In the genomic region with DNA sequence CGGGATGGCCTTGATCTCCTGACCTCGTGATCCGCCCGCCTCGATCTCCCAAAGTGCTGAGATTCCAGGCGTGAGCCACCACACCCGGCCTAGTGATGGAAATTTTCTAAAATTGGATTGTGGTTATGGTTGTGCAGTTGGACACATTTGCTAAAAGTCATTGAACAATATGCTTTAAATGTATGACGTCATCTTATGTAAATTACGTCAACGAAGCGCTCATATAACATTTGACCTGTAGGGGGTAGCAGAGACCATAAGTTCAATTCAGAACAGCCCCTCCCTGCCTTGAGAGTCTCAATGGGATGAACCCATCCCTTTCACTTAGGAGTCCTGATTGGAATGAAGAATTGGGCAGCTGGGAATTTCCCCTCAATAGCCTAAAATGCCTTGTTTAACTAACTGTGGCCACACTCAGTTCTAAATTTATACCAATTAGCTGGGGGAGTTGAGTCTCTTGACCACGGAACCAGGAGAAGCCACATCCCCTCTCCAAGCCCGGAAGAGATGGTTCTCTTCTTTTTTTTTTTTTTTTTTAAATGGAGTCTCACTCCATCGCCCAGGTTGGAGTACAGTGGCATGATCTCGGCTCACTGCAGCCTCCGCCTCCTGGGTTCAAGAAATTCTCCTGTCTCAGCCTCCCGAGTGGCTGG, we compare ENCODE assay signal across 1 cellular context.
A peak's percentile ranks its signal among the peaks of the same experiment; 100 is the strongest.
TF ChIP-seq lines count a peak whose summit lies in the region.

No MANE protein-coding gene starts in this region.

TF ChIP-seq in HepG2, 621 proteins besides CTCF, POLR2A, EP300 and RAD21 (continued from another document and continues in another):
- TF ChIP-seq MBNL3 (CRISPR knock-in tag; conservative IDR thresholded peaks at IDR 0.05), result no peak
- TF ChIP-seq ZNF768 (CRISPR knock-in tag; IDR thresholded peaks at IDR 0.05), result no peak
- TF ChIP-seq NFE2 (CRISPR knock-in tag; IDR thresholded peaks at IDR 0.05), result no peak
- TF ChIP-seq, protein P1, sequence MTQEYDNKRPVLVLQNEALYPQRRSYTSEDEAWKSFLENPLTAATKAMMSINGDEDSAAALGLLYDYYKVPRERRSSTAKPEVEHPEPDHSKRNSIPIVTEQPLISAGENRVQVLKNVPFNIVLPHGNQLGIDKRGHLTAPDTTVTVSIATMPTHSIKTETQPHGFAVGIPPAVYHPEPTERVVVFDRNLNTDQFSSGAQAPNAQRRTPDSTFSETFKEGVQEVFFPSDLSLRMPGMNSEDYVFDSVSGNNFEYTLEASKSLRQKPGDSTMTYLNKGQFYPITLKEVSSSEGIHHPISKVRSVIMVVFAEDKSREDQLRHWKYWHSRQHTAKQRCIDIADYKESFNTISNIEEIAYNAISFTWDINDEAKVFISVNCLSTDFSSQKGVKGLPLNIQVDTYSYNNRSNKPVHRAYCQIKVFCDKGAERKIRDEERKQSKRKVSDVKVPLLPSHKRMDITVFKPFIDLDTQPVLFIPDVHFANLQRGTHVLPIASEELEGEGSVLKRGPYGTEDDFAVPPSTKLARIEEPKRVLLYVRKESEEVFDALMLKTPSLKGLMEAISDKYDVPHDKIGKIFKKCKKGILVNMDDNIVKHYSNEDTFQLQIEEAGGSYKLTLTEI (CRISPR knock-in tag; conservative IDR thresholded peaks at IDR 0.05), result no peak
- no peak for TF ChIP-seq PLRG1 (conservative IDR thresholded peaks at IDR 0.05)
- no peak for TF ChIP-seq ZNF318 (CRISPR knock-in tag; IDR thresholded peaks at IDR 0.05)
- TF ChIP-seq SNAPC4 (CRISPR knock-in tag; IDR thresholded peaks at IDR 0.05), result no peak
- peak; percentile 100 for TF ChIP-seq ATF7 (IDR thresholded peaks at IDR 0.05)
- peak; percentile 96 for TF ChIP-seq ATF7 (CRISPR knock-in tag; IDR thresholded peaks at IDR 0.05)
- no peak for TF ChIP-seq ZNF781 (CRISPR knock-in tag; IDR thresholded peaks at IDR 0.05; ENCODE audit: borderline replicate concordance, not compliant biosample characterization)
- no peak for TF ChIP-seq ZNF180 (CRISPR knock-in tag; IDR thresholded peaks at IDR 0.05; ENCODE audit: borderline replicate concordance, low read depth)
- TF ChIP-seq, protein P2, sequence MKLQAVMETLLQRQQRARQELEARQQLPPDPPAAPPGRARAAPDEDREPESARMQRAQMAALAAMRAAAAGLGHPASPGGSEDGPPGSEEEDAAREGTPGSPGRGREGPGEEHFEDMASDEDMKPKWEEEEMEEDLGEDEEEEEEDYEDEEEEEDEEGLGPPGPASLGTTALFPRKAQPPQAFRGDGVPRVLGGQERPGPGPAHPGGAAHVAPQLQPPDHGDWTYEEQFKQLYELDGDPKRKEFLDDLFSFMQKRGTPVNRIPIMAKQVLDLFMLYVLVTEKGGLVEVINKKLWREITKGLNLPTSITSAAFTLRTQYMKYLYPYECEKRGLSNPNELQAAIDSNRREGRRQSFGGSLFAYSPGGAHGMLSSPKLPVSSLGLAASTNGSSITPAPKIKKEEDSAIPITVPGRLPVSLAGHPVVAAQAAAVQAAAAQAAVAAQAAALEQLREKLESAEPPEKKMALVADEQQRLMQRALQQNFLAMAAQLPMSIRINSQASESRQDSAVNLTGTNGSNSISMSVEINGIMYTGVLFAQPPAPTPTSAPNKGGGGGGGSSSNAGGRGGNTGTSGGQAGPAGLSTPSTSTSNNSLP (IDR thresholded peaks at IDR 0.05; ENCODE audit: low read depth, low read length), result no peak
- TF ChIP-seq PTBP1 (IDR thresholded peaks at IDR 0.05; ENCODE audit: low read depth, low read length, poor library complexity, severe bottlenecking), result no peak
- no peak for TF ChIP-seq NKX3-1 (CRISPR knock-in tag; IDR thresholded peaks at IDR 0.05)
- TF ChIP-seq RAD51 (IDR thresholded peaks at IDR 0.05; ENCODE audit: borderline replicate concordance), result no peak
- no peak for TF ChIP-seq HNF4G (IDR thresholded peaks at IDR 0.05; ENCODE audit: borderline replicate concordance, low read depth, low read length)
- TF ChIP-seq HNF4G (CRISPR knock-in tag; IDR thresholded peaks at IDR 0.05; ENCODE audit: borderline replicate concordance, low read depth), result no peak
- TF ChIP-seq, protein P3, sequence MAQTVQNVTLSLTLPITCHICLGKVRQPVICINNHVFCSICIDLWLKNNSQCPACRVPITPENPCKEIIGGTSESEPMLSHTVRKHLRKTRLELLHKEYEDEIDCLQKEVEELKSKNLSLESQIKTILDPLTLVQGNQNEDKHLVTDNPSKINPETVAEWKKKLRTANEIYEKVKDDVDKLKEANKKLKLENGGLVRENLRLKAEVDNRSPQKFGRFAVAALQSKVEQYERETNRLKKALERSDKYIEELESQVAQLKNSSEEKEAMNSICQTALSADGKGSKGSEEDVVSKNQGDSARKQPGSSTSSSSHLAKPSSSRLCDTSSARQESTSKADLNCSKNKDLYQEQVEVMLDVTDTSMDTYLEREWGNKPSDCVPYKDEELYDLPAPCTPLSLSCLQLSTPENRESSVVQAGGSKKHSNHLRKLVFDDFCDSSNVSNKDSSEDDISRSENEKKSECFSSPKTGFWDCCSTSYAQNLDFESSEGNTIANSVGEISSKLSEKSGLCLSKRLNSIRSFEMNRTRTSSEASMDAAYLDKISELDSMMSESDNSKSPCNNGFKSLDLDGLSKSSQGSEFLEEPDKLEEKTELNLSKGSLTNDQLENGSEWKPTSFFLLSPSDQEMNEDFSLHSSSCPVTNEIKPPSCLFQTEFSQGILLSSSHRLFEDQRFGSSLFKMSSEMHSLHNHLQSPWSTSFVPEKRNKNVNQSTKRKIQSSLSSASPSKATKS (CRISPR knock-in tag; IDR thresholded peaks at IDR 0.05), result no peak
- TF ChIP-seq MEIS1 (CRISPR knock-in tag; IDR thresholded peaks at IDR 0.05; ENCODE audit: borderline replicate concordance), result no peak
- TF ChIP-seq SALL1 (CRISPR knock-in tag; IDR thresholded peaks at IDR 0.05), result no peak
- no peak for TF ChIP-seq ZNF607 (CRISPR knock-in tag; IDR thresholded peaks at IDR 0.05; ENCODE audit: borderline replicate concordance)
- TF ChIP-seq, protein P4, sequence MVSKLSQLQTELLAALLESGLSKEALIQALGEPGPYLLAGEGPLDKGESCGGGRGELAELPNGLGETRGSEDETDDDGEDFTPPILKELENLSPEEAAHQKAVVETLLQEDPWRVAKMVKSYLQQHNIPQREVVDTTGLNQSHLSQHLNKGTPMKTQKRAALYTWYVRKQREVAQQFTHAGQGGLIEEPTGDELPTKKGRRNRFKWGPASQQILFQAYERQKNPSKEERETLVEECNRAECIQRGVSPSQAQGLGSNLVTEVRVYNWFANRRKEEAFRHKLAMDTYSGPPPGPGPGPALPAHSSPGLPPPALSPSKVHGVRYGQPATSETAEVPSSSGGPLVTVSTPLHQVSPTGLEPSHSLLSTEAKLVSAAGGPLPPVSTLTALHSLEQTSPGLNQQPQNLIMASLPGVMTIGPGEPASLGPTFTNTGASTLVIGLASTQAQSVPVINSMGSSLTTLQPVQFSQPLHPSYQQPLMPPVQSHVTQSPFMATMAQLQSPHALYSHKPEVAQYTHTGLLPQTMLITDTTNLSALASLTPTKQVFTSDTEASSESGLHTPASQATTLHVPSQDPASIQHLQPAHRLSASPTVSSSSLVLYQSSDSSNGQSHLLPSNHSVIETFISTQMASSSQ (IDR thresholded peaks at IDR 0.05; ENCODE audit: low read depth), result no peak
- TF ChIP-seq, protein P4 (CRISPR knock-in tag; IDR thresholded peaks at IDR 0.05; ENCODE audit: borderline replicate concordance), result no peak
- no peak for TF ChIP-seq NR2C2 (CRISPR knock-in tag; IDR thresholded peaks at IDR 0.05; ENCODE audit: borderline replicate concordance)
- TF ChIP-seq SAP130 (CRISPR knock-in tag; IDR thresholded peaks at IDR 0.05; ENCODE audit: low read depth), result 0 out of 2 replicates have a peak, but pooled peaks have one; percentile 23
- no peak for TF ChIP-seq ZNF431 (CRISPR knock-in tag; IDR thresholded peaks at IDR 0.05; ENCODE audit: borderline replicate concordance, low read depth)
- no peak for TF ChIP-seq ZSCAN20 (CRISPR knock-in tag; IDR thresholded peaks at IDR 0.05; ENCODE audit: borderline replicate concordance)
